ENCODE assay signal across 1 cellular context in the genomic region with DNA sequence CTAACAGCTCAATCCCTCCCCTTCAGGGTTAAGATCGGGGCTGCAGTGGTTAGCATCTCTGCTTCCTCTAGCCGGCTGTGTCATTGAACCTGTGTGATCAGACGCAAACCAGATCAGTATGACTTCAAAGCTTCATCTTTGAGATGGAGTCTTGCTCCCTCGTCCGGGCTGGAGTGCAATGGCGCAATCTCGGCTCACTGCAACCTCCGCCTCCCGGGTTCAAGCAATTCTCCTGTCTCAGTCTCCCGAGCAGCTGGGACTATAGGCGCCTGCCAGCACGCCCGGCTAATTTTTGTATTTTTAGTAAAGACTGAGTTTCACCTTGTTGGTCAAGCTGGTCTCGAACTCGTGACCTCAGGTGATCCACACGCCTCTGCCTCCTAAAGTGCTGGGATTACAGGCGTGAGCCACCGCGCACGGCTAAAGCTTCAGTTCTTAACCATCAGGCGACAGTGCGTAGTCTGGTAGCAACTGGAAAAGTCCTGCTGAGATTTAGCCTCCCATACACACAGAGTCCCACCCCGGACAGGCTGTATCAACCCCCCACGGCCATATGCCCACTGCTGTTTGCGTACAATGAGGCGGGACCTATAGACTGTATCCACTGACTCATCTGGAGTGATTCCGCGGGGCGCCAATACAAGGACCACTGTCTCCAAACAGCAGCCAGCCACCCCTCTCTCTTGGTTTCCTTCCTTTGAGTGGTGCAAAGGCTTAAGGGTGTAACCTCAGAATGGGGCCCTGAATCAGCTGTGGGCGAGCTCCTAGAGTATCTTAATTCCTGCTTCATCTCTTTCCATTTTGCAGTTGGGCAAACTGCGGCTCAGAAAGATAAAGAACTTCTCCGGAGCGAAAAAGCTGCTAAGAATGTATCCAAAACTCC.
A peak's percentile ranks its signal among the peaks of the same experiment; 100 is the strongest.
TF ChIP-seq lines count a peak whose summit lies in the region.

No MANE protein-coding gene starts in this region.

TF ChIP-seq in HEK293, 187 proteins besides CTCF, POLR2A, EP300 and RAD21 (continued from another document and continues in another):
- TF ChIP-seq, protein P1, sequence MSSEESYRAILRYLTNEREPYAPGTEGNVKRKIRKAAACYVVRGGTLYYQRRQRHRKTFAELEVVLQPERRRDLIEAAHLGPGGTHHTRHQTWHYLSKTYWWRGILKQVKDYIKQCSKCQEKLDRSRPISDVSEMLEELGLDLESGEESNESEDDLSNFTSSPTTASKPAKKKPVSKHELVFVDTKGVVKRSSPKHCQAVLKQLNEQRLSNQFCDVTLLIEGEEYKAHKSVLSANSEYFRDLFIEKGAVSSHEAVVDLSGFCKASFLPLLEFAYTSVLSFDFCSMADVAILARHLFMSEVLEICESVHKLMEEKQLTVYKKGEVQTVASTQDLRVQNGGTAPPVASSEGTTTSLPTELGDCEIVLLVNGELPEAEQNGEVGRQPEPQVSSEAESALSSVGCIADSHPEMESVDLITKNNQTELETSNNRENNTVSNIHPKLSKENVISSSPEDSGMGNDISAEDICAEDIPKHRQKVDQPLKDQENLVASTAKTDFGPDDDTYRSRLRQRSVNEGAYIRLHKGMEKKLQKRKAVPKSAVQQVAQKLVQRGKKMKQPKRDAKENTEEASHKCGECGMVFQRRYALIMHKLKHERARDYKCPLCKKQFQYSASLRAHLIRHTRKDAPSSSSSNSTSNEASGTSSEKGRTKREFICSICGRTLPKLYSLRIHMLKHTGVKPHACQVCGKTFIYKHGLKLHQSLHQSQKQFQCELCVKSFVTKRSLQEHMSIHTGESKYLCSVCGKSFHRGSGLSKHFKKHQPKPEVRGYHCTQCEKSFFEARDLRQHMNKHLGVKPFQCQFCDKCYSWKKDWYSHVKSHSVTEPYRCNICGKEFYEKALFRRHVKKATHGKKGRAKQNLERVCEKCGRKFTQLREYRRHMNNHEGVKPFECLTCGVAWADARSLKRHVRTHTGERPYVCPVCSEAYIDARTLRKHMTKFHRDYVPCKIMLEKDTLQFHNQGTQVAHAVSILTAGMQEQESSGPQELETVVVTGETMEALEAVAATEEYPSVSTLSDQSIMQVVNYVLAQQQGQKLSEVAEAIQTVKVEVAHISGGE (tag by site-specific recombination; conservative IDR thresholded peaks at IDR 0.05; ENCODE audit: low read depth): no peak; the same call in 1 of the 2 replicates
- TF ChIP-seq ZNF16 (tag by site-specific recombination; IDR thresholded peaks at IDR 0.05; ENCODE audit: low read depth) (no peak), ZBTB21 (tag by site-specific recombination; IDR thresholded peaks at IDR 0.05) (0 out of 2 replicates have a peak, but pooled peaks have one; percentile 39), ZNF561 (tag by site-specific recombination; IDR thresholded peaks at IDR 0.05; ENCODE audit: borderline replicate concordance) (peak; percentile 78; the same call in 1 of the 2 replicates), ZNF174 (tag by site-specific recombination; IDR thresholded peaks at IDR 0.05) (no peak), ZNF558 (tag by site-specific recombination; IDR thresholded peaks at IDR 0.05) (no peak), ZNF311 (tag by site-specific recombination; IDR thresholded peaks at IDR 0.05; ENCODE audit: borderline replicate concordance) (no peak), ZNF610 (tag by site-specific recombination; IDR thresholded peaks at IDR 0.05; ENCODE audit: borderline replicate concordance) (no peak), ZFP37 (tag by site-specific recombination; IDR thresholded peaks at IDR 0.05) (no peak), SALL2 (tag by site-specific recombination; IDR thresholded peaks at IDR 0.05; ENCODE audit: borderline replicate concordance) (no peak), ZNF473 (tag by site-specific recombination; IDR thresholded peaks at IDR 0.05) (no peak), ZNF350 (tag by site-specific recombination; IDR thresholded peaks at IDR 0.05) (no peak), BCL11B (tag by site-specific recombination; IDR thresholded peaks at IDR 0.05; ENCODE audit: low read depth) (peak; percentile 60; the same call in 1 of the 2 replicates), ZNF423 (tag by site-specific recombination; IDR thresholded peaks at IDR 0.05) (no peak), ZNF146 (tag by site-specific recombination; IDR thresholded peaks at IDR 0.05) (no peak), ZNF658 (tag by site-specific recombination; IDR thresholded peaks at IDR 0.05) (no peak), ZNF571 (tag by site-specific recombination; IDR thresholded peaks at IDR 0.05) (no peak), YY1 (tag by site-specific recombination; IDR thresholded peaks at IDR 0.05) (peak; percentile 63; the same call in 1 of the 2 replicates), ZNF530 (tag by site-specific recombination; IDR thresholded peaks at IDR 0.05; ENCODE audit: low read depth) (no peak), ZNF221 (tag by site-specific recombination; IDR thresholded peaks at IDR 0.05; ENCODE audit: borderline replicate concordance) (no peak), ZNF335 (tag by site-specific recombination; conservative IDR thresholded peaks at IDR 0.05) (peak; percentile 81), ZNF248 (tag by site-specific recombination; IDR thresholded peaks at IDR 0.05) (no peak), ZNF777 (tag by site-specific recombination; IDR thresholded peaks at IDR 0.05; ENCODE audit: borderline replicate concordance) (no peak), ZIC2 (tag by site-specific recombination; IDR thresholded peaks at IDR 0.05) (peak; percentile 86), OVOL3 (tag by site-specific recombination; IDR thresholded peaks at IDR 0.05) (no peak), ZNF501 (tag by site-specific recombination; IDR thresholded peaks at IDR 0.05) (peak; percentile 52; the same call in 1 of the 2 replicates), ZFHX2 (tag by site-specific recombination; conservative IDR thresholded peaks at IDR 0.05) (peak; percentile 63; the same call in 1 of the 2 replicates), ZNF211 (tag by site-specific recombination; IDR thresholded peaks at IDR 0.05; ENCODE audit: low read depth) (no peak), ZNF510 (tag by site-specific recombination; IDR thresholded peaks at IDR 0.05; ENCODE audit: insufficient replicate concordance) (no peak), ZNF707 (tag by site-specific recombination; IDR thresholded peaks at IDR 0.05) (no peak)
- TF ChIP-seq, protein P2, sequence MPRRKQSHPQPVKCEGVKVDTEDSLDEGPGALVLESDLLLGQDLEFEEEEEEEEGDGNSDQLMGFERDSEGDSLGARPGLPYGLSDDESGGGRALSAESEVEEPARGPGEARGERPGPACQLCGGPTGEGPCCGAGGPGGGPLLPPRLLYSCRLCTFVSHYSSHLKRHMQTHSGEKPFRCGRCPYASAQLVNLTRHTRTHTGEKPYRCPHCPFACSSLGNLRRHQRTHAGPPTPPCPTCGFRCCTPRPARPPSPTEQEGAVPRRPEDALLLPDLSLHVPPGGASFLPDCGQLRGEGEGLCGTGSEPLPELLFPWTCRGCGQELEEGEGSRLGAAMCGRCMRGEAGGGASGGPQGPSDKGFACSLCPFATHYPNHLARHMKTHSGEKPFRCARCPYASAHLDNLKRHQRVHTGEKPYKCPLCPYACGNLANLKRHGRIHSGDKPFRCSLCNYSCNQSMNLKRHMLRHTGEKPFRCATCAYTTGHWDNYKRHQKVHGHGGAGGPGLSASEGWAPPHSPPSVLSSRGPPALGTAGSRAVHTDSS (tag by site-specific recombination; IDR thresholded peaks at IDR 0.05): no peak
- TF ChIP-seq, protein P3, sequence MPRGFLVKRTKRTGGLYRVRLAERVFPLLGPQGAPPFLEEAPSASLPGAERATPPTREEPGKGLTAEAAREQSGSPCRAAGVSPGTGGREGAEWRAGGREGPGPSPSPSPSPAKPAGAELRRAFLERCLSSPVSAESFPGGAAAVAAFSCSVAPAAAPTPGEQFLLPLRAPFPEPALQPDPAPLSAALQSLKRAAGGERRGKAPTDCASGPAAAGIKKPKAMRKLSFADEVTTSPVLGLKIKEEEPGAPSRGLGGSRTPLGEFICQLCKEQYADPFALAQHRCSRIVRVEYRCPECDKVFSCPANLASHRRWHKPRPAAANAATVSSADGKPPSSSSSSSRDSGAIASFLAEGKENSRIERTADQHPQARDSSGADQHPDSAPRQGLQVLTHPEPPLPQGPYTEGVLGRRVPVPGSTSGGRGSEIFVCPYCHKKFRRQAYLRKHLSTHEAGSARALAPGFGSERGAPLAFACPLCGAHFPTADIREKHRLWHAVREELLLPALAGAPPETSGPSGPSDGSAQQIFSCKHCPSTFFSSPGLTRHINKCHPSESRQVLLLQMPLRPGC (tag by site-specific recombination; IDR thresholded peaks at IDR 0.05): peak; percentile 26; the same call in 1 of the 2 replicates
- TF ChIP-seq, protein P4, sequence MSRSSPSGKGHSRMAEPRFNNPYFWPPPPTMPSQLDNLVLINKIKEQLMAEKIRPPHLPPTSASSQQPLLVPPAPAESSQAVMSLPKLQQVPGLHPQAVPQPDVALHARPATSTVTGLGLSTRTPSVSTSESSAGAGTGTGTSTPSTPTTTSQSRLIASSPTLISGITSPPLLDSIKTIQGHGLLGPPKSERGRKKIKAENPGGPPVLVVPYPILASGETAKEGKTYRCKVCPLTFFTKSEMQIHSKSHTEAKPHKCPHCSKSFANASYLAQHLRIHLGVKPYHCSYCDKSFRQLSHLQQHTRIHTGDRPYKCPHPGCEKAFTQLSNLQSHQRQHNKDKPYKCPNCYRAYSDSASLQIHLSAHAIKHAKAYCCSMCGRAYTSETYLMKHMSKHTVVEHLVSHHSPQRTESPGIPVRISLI (tag by site-specific recombination; IDR thresholded peaks at IDR 0.05): no peak
- TF ChIP-seq, protein P5, sequence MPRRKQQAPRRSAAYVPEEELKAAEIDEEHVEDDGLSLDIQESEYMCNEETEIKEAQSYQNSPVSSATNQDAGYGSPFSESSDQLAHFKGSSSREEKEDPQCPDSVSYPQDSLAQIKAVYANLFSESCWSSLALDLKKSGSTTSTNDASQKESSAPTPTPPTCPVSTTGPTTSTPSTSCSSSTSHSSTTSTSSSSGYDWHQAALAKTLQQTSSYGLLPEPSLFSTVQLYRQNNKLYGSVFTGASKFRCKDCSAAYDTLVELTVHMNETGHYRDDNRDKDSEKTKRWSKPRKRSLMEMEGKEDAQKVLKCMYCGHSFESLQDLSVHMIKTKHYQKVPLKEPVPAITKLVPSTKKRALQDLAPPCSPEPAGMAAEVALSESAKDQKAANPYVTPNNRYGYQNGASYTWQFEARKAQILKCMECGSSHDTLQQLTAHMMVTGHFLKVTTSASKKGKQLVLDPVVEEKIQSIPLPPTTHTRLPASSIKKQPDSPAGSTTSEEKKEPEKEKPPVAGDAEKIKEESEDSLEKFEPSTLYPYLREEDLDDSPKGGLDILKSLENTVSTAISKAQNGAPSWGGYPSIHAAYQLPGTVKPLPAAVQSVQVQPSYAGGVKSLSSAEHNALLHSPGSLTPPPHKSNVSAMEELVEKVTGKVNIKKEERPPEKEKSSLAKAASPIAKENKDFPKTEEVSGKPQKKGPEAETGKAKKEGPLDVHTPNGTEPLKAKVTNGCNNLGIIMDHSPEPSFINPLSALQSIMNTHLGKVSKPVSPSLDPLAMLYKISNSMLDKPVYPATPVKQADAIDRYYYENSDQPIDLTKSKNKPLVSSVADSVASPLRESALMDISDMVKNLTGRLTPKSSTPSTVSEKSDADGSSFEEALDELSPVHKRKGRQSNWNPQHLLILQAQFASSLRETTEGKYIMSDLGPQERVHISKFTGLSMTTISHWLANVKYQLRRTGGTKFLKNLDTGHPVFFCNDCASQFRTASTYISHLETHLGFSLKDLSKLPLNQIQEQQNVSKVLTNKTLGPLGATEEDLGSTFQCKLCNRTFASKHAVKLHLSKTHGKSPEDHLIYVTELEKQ (tag by site-specific recombination; IDR thresholded peaks at IDR 0.05; ENCODE audit: borderline replicate concordance): no peak
- TF ChIP-seq, protein P6, sequence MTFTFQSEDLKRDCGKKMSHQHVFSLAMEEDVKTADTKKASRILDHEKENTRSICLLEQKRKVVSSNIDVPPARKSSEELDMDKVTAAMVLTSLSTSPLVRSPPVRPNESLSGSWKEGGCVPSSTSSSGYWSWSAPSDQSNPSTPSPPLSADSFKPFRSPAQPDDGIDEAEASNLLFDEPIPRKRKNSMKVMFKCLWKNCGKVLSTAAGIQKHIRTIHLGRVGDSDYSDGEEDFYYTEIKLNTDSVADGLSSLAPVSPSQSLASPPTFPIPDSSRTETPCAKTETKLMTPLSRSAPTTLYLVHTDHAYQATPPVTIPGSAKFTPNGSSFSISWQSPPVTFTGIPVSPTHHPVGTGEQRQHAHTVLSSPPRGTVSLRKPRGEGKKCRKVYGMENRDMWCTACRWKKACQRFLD (tag by site-specific recombination; IDR thresholded peaks at IDR 0.05): no peak
- TF ChIP-seq, protein P7, sequence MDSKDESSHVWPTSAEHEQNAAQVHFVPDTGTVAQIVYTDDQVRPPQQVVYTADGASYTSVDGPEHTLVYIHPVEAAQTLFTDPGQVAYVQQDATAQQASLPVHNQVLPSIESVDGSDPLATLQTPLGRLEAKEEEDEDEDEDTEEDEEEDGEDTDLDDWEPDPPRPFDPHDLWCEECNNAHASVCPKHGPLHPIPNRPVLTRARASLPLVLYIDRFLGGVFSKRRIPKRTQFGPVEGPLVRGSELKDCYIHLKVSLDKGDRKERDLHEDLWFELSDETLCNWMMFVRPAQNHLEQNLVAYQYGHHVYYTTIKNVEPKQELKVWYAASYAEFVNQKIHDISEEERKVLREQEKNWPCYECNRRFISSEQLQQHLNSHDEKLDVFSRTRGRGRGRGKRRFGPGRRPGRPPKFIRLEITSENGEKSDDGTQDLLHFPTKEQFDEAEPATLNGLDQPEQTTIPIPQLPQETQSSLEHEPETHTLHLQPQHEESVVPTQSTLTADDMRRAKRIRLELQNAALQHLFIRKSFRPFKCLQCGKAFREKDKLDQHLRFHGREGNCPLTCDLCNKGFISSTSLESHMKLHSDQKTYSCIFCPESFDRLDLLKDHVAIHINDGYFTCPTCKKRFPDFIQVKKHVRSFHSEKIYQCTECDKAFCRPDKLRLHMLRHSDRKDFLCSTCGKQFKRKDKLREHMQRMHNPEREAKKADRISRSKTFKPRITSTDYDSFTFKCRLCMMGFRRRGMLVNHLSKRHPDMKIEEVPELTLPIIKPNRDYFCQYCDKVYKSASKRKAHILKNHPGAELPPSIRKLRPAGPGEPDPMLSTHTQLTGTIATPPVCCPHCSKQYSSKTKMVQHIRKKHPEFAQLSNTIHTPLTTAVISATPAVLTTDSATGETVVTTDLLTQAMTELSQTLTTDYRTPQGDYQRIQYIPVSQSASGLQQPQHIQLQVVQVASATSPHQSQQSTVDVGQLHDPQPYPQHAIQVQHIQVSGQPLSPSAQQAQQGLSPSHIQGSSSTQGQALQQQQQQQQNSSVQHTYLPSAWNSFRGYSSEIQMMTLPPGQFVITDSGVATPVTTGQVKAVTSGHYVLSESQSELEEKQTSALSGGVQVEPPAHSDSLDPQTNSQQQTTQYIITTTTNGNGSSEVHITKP (tag by site-specific recombination; IDR thresholded peaks at IDR 0.05): peak; percentile 87
- TF ChIP-seq, protein P8, sequence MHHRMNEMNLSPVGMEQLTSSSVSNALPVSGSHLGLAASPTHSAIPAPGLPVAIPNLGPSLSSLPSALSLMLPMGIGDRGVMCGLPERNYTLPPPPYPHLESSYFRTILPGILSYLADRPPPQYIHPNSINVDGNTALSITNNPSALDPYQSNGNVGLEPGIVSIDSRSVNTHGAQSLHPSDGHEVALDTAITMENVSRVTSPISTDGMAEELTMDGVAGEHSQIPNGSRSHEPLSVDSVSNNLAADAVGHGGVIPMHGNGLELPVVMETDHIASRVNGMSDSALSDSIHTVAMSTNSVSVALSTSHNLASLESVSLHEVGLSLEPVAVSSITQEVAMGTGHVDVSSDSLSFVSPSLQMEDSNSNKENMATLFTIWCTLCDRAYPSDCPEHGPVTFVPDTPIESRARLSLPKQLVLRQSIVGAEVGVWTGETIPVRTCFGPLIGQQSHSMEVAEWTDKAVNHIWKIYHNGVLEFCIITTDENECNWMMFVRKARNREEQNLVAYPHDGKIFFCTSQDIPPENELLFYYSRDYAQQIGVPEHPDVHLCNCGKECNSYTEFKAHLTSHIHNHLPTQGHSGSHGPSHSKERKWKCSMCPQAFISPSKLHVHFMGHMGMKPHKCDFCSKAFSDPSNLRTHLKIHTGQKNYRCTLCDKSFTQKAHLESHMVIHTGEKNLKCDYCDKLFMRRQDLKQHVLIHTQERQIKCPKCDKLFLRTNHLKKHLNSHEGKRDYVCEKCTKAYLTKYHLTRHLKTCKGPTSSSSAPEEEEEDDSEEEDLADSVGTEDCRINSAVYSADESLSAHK (tag by site-specific recombination; IDR thresholded peaks at IDR 0.05): no peak
